In the genomic region with DNA sequence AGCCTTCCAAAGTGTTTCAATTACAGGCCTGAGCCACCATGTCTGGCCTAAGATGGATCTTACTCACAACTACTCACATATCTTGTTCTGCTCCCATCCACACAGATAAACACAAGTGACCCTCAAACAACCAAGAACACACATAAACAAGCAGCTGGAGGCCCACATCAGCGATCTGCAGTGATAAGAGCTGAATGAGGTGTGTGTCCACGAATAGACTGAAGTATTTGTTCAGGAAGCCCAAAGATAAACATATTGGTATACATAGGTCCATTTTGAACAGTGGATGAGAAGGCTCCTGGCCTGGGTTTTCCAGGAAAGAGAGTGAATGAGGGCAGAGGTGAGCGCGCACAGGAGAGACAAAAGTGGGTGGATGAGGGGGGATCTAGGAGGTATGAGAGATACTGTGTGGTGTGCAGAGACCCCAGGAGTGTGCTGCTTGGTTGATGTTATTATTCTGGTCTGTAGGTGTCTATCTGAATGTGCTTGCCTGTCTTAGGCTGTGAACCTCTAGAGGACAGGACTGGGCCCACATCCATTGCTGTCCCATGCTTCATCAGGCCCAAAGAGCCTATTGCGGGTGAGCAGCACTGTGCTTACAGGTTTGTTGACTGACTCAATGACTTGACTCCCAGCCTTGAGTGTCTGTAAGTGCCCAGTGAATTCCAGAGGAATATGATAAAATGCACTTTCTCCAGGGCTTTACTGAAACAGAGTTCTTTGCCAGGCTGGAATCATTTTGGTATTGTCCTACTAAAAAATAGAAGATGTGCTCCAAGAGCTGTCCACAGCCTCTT, we compare ENCODE assay signal across 24 cellular contexts.
A peak's percentile ranks its signal among the peaks of the same experiment; 100 is the strongest.
DNase-seq lines count a peak whose midpoint lies in the region; TF ChIP-seq lines count a peak whose summit lies in the region.
"Had no signal": no experiment of that assay in that cellular context is flagged by ENCODE, and none has a peak within 500 bp of the region (broad histone marks: within the 10 kb centered on the region; RNA-seq: fewer than 3 reads in every experiment).

No MANE protein-coding gene starts in this region.

- H3K36me3 ChIP-seq in mesenchymal stem cell (ENCODE audit: control insufficient read depth in 1 of 2, insufficient read depth in 2 of 2, low read depth in 1 of 2, low read length in 2 of 2), result no peaks in the 10 kb centered on the region
- no peaks in the 10 kb centered on the region for H3K36me3 ChIP-seq in PC-9 (ENCODE audit: low read depth)
- H3K36me3 ChIP-seq: BE2C, HAP-1, right lobe of liver, spleen had no signal

- H3K9ac ChIP-seq in mesenchymal stem cell (ENCODE audit: low read length), result no peak overlapping the region

- H3K79me2 ChIP-seq in PC-9 (ENCODE audit: low read depth), result no peaks in the 10 kb centered on the region
- H3K79me2 ChIP-seq: hepatocyte had no signal

- H3K4me3 ChIP-seq in mesenchymal stem cell (ENCODE audit: insufficient read depth in 1 of 2, low read depth in 1 of 2, low read length in 2 of 2) (no peak overlapping the region), PC-9 (no peak overlapping the region)
- H3K4me3 ChIP-seq: HAP-1, hepatocyte, right lobe of liver, spleen had no signal

- TF ChIP-seq CTCF in PC-9 (conservative IDR thresholded peaks at IDR 0.05), result no peak

- no peak overlapping the region for H3K4ac ChIP-seq in mesenchymal stem cell (ENCODE audit: low read depth in 1 of 2, low read length in 2 of 2)

- no peak overlapping the region for H2AFZ ChIP-seq in mesenchymal stem cell (ENCODE audit: low read depth, low read length)
- no peak overlapping the region for H2AFZ ChIP-seq in PC-9
- H2AFZ ChIP-seq: hepatocyte had no signal

- H3K9me3 ChIP-seq in mesenchymal stem cell (ENCODE audit: control insufficient read depth, low read length) (no peaks in the 10 kb centered on the region), PC-9 (ENCODE audit: insufficient read depth, low read depth) (no peaks in the 10 kb centered on the region)
- H3K9me3 ChIP-seq: HAP-1, right lobe of liver had no signal

- no TSS peak for BruUV-seq in PC-9 (replicated peaks; lab: Mats Ljungman, UMichigan)

- no peak overlapping the region for H4K8ac ChIP-seq in mesenchymal stem cell (ENCODE audit: low read length)

- no peak overlapping the region for H3K23ac ChIP-seq in mesenchymal stem cell (ENCODE audit: low read length in 2 of 2)

- no peaks in the 10 kb centered on the region for H3K79me1 ChIP-seq in mesenchymal stem cell (replicated peaks; ENCODE audit: low read length, poor library complexity, severe bottlenecking)

- H2BK15ac ChIP-seq in mesenchymal stem cell (ENCODE audit: low read depth, poor library complexity, severe bottlenecking), result no peak overlapping the region

- no peak overlapping the region for H3K14ac ChIP-seq in mesenchymal stem cell (ENCODE audit: low read length in 2 of 2)

- no peak overlapping the region for H2BK120ac ChIP-seq in mesenchymal stem cell (ENCODE audit: low read depth, low read length)

- 66% methylated on average over 5 of the region's 5 CpGs for WGBS in mesenchymal stem cell

- no peaks in the 10 kb centered on the region for H3K9me2 ChIP-seq in PC-9 (ENCODE audit: insufficient read depth)

- POLR2A ChIA-PET in PC-9 (lab: Charles Lee; ENCODE audit: unreplicated experiment), result no interaction called here

- intact Hi-C loops in PC-9 (cut with micrococcal nuclease; ENCODE audit: unreplicated experiment), result no loop called here

- DNase-seq in DMS153 treated with DMSO at 0.1 percent for 48 hours (lab: John Stamatoyannopoulos, UW; ENCODE audit: unreplicated experiment) (peak; percentile 63), NCI-H1092 treated with DMSO at 0.1 percent for 48 hours (lab: John Stamatoyannopoulos, UW) (peak; percentile 67), NCI-H748 treated with DMSO at 0.1 percent for 48 hours (lab: John Stamatoyannopoulos, UW) (peak; percentile 28), mesenchymal stem cell (peak; percentile 11), NCI-H524 treated with DMSO at 0.1 percent for 48 hours (lab: John Stamatoyannopoulos, UW) (no peak), PC-9 (no peak)
- no peak for DNase-seq in central memory CD4-positive, alpha-beta T cell
- DNase-seq: ACHN; activated CD4-positive, alpha-beta T cell treated with anti-CD3 and anti-CD28 coated beads for 1 hour; activated CD8-positive, alpha-beta T cell treated with anti-CD3 and anti-CD28 coated beads for 36 hours; activated naive CD4-positive, alpha-beta T cell treated with anti-CD3 and anti-CD28 coated beads, Interleukin-2, amount 50 U/mL, for 16 hours; amniotic stem cell; BE2C; DMS79; kidney glomerular epithelial cell; NCI-H187 treated with DMSO at 0.1 percent for 48 hours; NCI-H446; NK-92 treated with Interleukin-12 subunit alpha and Interleukin-12 subunit beta, amount 100 ng/mL, for 24 hours; right lobe of liver; spleen; stimulated activated CD4-positive, alpha-beta T cell treated with anti-CD3 and anti-CD28 coated beads, Interleukin-2, amount 100 ng/mL, for 24 hours; stimulated activated CD8-positive, alpha-beta memory T cell treated with anti-CD3 and anti-CD28 coated beads, Interleukin-4, amount 100 ng/mL, for 48 hours had no signal

- H4K91ac ChIP-seq in mesenchymal stem cell (ENCODE audit: low read length), result no peak overlapping the region

- H2BK5ac ChIP-seq in mesenchymal stem cell (ENCODE audit: low read depth, low read length, poor library complexity, severe bottlenecking), result no peak overlapping the region

- H3K4me1 ChIP-seq in mesenchymal stem cell (ENCODE audit: control insufficient read depth, insufficient read depth, low read depth, low read length), result no peaks in the 10 kb centered on the region
- H3K4me1 ChIP-seq in PC-9 (replicated peaks; ENCODE audit: insufficient read depth), result peaks cover 42% of the 10 kb centered on the region
- H3K4me1 ChIP-seq: BE2C, HAP-1, spleen had no signal

- no peaks in the 10 kb centered on the region for H4K20me1 ChIP-seq in PC-9 (ENCODE audit: insufficient read depth)

- H2AK5ac ChIP-seq in mesenchymal stem cell (ENCODE audit: low read length, severe bottlenecking), result no peak overlapping the region

- CTCF ChIA-PET in PC-9 (lab: Charles Lee), result no interaction called here

- H3K27ac ChIP-seq in mesenchymal stem cell (ENCODE audit: low read length, poor library complexity, severe bottlenecking), result no peak overlapping the region
- no peak overlapping the region for H3K27ac ChIP-seq in PC-9
- H3K27ac ChIP-seq: hepatocyte, right lobe of liver, spleen had no signal

- H3K18ac ChIP-seq in mesenchymal stem cell (ENCODE audit: low read depth in 1 of 2, low read length in 2 of 2), result no peak overlapping the region

- no peak overlapping the region for H3K4me2 ChIP-seq in mesenchymal stem cell (ENCODE audit: low read length, poor library complexity, severe bottlenecking)
- H3K4me2 ChIP-seq in PC-9, result no peak overlapping the region
- H3K4me2 ChIP-seq: hepatocyte had no signal

- H3K27me3 ChIP-seq in mesenchymal stem cell (ENCODE audit: control insufficient read depth in 1 of 2, insufficient read depth in 1 of 2, low read length in 2 of 2), result peaks cover 0 to 9% of the 10 kb centered on the region in 2 experiments
- no peaks in the 10 kb centered on the region for H3K27me3 ChIP-seq in PC-9 (ENCODE audit: insufficient read depth, low read depth)
- H3K27me3 ChIP-seq: BE2C, hepatocyte, right lobe of liver, spleen had no signal

- H2BK12ac ChIP-seq in mesenchymal stem cell (ENCODE audit: low read length in 2 of 2), result no peak overlapping the region

- H3F3A ChIP-seq in PC-9 (ENCODE audit: insufficient read depth, low read depth), result peaks cover 23% of the 10 kb centered on the region

Comparison
In these comparisons a context has a peak if more than half of its experiments do, and no peak if none do; other contexts are left out.
1. DNase-seq: peak in DMS153 treated with DMSO at 0.1 percent for 48 hours (single experiment), NCI-H1092 treated with DMSO at 0.1 percent for 48 hours (single experiment), NCI-H748 treated with DMSO at 0.1 percent for 48 hours (single experiment) and mesenchymal stem cell (single experiment); none in NCI-H524 treated with DMSO at 0.1 percent for 48 hours (single experiment), central memory CD4-positive, alpha-beta T cell (single experiment) and PC-9 (0 of 2).